10 cellular contexts compared by ENCODE assay signal in genomic region chr10:60942134-60942533, GRCh38. TPM values are rescaled to one million over a fixed set of nuclear protein-coding genes. Genes with fewer than 3 reads are reported as not detected.
DNase-seq lines count a peak whose midpoint lies in the region; TF ChIP-seq lines count a peak whose summit lies in the region.
"Had no signal": no experiment of that assay in that cellular context is flagged by ENCODE, and none has a peak within 500 bp of the region (broad histone marks: within the 10 kb centered on the region; RNA-seq: fewer than 3 reads in every experiment).

No MANE protein-coding gene starts in this region.

- peaks cover 8 to 10% (median 10%) of the 10 kb centered on the region in 3 donors for H3K27me3 Mint-ChIP-seq in immature natural killer cell (ENCODE audit: low read depth in 3 of 3)

- H3K4me1 Mint-ChIP-seq in immature natural killer cell = peaks cover 13 to 20% of the 10 kb centered on the region in 2 donors

- no peak for DNase-seq in BE2C
- no peak for DNase-seq in kidney epithelial cell (ENCODE audit: low read depth)
- no peak for DNase-seq in esophagus squamous epithelium (lab: John Stamatoyannopoulos, UW)
- DNase-seq in KBM-7 = no peak
- DNase-seq in Kasumi-1 (lab: John Stamatoyannopoulos, UW) = no peak
- DNase-seq in immature natural killer cell = no peak
- DNase-seq: GOT3 had no signal

- TF ChIP-seq CTCF in BE2C (IDR thresholded peaks at IDR 0.05; ENCODE audit: low read depth, low read length) (no peak), WI38 (IDR thresholded peaks at IDR 0.05; ENCODE audit: low read depth, low read length) (no peak), kidney epithelial cell (IDR thresholded peaks at IDR 0.05; ENCODE audit: insufficient read depth, low read length, poor library complexity, severe bottlenecking) (no peak), esophagus squamous epithelium (IDR thresholded peaks at IDR 0.05) (no peak)

- H3K4me3 ChIP-seq in BE2C (ENCODE audit: low read depth, low read length) (peak overlapping the region; percentile 84), WI38 (ENCODE audit: low read depth, low read length) (peak overlapping the region; percentile 79; the same call in 1 of the 2 replicates), kidney epithelial cell (ENCODE audit: low read depth, low read length) (peak overlapping the region; percentile 75), skeletal muscle tissue (ENCODE audit: low read length in 3 of 3) (peak overlapping the region; percentile 81 to 94 (median 89)), esophagus squamous epithelium (peak overlapping the region in 2 of 4 donors; percentile 77 to 78)

- in situ Hi-C loops in KBM-7 (cut with MboI; ENCODE audit: low pct_unique_long_range_greater_than_20kb, low sequenced_read_pairs) = no loop called here

- peak overlapping the region; percentile 94 for H3K27ac ChIP-seq in skeletal muscle tissue (ENCODE audit: low read depth, low read length)
- peak overlapping the region in 2 of 4 donors; percentile 88 to 91 for H3K27ac ChIP-seq in esophagus squamous epithelium
- H3K27ac ChIP-seq: epithelial cell of prostate had no signal

- no peaks in the 10 kb centered on the region for H3K36me3 Mint-ChIP-seq in immature natural killer cell

- no peak overlapping the region for H3K27ac Mint-ChIP-seq in immature natural killer cell

- no peak for TF ChIP-seq POLR2A in esophagus squamous epithelium (IDR thresholded peaks at IDR 0.05)

- no peak overlapping the region for H3K4me3 Mint-ChIP-seq in immature natural killer cell

- no peaks in the 10 kb centered on the region for H3K27me3 ChIP-seq in BE2C
- H3K27me3 ChIP-seq in kidney epithelial cell (ENCODE audit: control insufficient read depth, insufficient read depth, low read length) = no peaks in the 10 kb centered on the region
- H3K27me3 ChIP-seq in skeletal muscle tissue (ENCODE audit: control insufficient read depth in 3 of 3, insufficient read depth in 3 of 3, low read length in 3 of 3) = no peaks in the 10 kb centered on the region
- peaks cover 0 to 7% (median 0%) of the 10 kb centered on the region in 4 donors for H3K27me3 ChIP-seq in esophagus squamous epithelium

- intact Hi-C loops in esophagus squamous epithelium (cut with DNase I) = no loop called here

- no peaks in the 10 kb centered on the region for H3K9me3 ChIP-seq in BE2C
- H3K9me3 ChIP-seq in skeletal muscle tissue (ENCODE audit: control insufficient read depth in 3 of 3, low read length in 3 of 3) = no peaks in the 10 kb centered on the region
- no peaks in the 10 kb centered on the region for H3K9me3 ChIP-seq in esophagus squamous epithelium

- H3K36me3 ChIP-seq in BE2C (no peaks in the 10 kb centered on the region), kidney epithelial cell (ENCODE audit: control insufficient read depth, insufficient read depth, low read length) (no peaks in the 10 kb centered on the region), skeletal muscle tissue (ENCODE audit: control insufficient read depth in 3 of 3, insufficient read depth in 3 of 3, low read length in 3 of 3) (no peaks in the 10 kb centered on the region), esophagus squamous epithelium (no peaks in the 10 kb centered on the region)

- H3K4me1 ChIP-seq in BE2C (no peaks in the 10 kb centered on the region), skeletal muscle tissue (ENCODE audit: control insufficient read depth in 3 of 3, insufficient read depth in 3 of 3, low read length in 3 of 3) (peaks cover 23 to 35% (median 24%) of the 10 kb centered on the region in 3 donors), esophagus squamous epithelium (peaks cover 5 to 27% (median 10%) of the 10 kb centered on the region in 3 donors)

- no peaks in the 10 kb centered on the region for H3K9me3 Mint-ChIP-seq in immature natural killer cell

- H3K9ac ChIP-seq in skeletal muscle tissue (ENCODE audit: low read depth in 1 of 3, low read length in 3 of 3) = peak overlapping the region; percentile 94 to 99 (median 94)

- 74% methylated on average over 1 of the region's 1 CpG for WGBS in esophagus squamous epithelium, 2 donors

RNA-seq across cellular contexts. Expression of gene RHOBTB1, which starts 1.9 kb away (rescaled TPM):
- polyA plus RNA-seq in BE2C (2012; ENCODE audit: insufficient read depth, insufficient read length, low read depth) = 3.6 TPM
- total RNA-seq in kidney epithelial cell = 21.3 and 22.2 TPM in 2 replicates
- total RNA-seq in skeletal muscle tissue = 29.2 TPM
- 1 to 10 TPM in 2 of 4 donors, under 1 TPM in 2; 0.11 to 3.4 (median 1.4) TPM for total RNA-seq in esophagus squamous epithelium
- under 1 TPM in 2 of 3 donors, not detected in 1; 0.04 to 0.64 TPM for polyA plus RNA-seq in immature natural killer cell
